ENCODE assay signal across 18 cellular contexts in genomic region chr2:168186452-168186851, GRCh38.
"Had no signal": no experiment of that assay in that cellular context is flagged by ENCODE, and none has a peak within 500 bp of the region (broad histone marks: within the 10 kb centered on the region; RNA-seq: fewer than 3 reads in every experiment).

No MANE protein-coding gene starts in this region.

- H3K9me3 ChIP-seq: neutrophil, pancreas, testis, upper lobe of right lung had no signal

- DNase-seq: activated CD4-positive, alpha-beta T cell treated with anti-CD3 and anti-CD28 coated beads, Interleukin-2, amount 10 ng/mL, durations not matched to agents 7 days and 5 days; activated CD8-positive, alpha-beta memory T cell treated with anti-CD3 and anti-CD28 coated beads, Interleukin-2, amount 50 U/mL, for 4 hours; activated effector memory CD4-positive, alpha-beta T cell treated with Interleukin-2 at 50 U/mL for 16 hours; activated naive CD4-positive, alpha-beta T cell treated with anti-CD3 and anti-CD28 coated beads, Interleukin-2, amount 10 ng/mL, durations not matched to agents 7 days and 5 days; activated naive CD8-positive, alpha-beta T cell treated with anti-CD3 and anti-CD28 coated beads, Interleukin-2, amount 50 U/mL, for 24 hours; activated T-cell treated with anti-CD3 and anti-CD28 coated beads, Interleukin-2, amount 50 U/mL, for 4 hours; anterior cingulate cortex; central memory CD4-positive, alpha-beta T cell; foreskin melanocyte; glutamatergic neuron; hypothalamus; midbrain; pancreas; stimulated activated CD4-positive, alpha-beta T cell treated with anti-CD3 and anti-CD28 coated beads, Interleukin-4, amount 100 ng/mL, for 4 hours; T1000; testis; upper lobe of right lung had no signal

- H3K36me3 ChIP-seq: neutrophil, pancreas had no signal

- H3K4me3 ChIP-seq: pancreas, testis, upper lobe of right lung had no signal

- H3K27me3 ChIP-seq: neutrophil, pancreas, testis, upper lobe of right lung had no signal

- H3K27ac ChIP-seq: neutrophil, pancreas, testis, upper lobe of right lung had no signal

- H3K4me1 ChIP-seq: testis had no signal
